ENCODE assay signal across 8 cellular contexts in genomic region chr3:129616713-129617112, GRCh38. TPM values are rescaled to one million over a fixed set of nuclear protein-coding genes. Genes with fewer than 3 reads are reported as not detected.
DNase-seq lines count a peak whose midpoint lies in the region; ATAC-seq lines count a peak whose summit lies in the region.

No MANE protein-coding gene starts in this region.

- H3K14ac ChIP-seq in mesenchymal stem cell (ENCODE audit: low read length in 2 of 2): peak overlapping the region in 1 of 2 experiments; percentile 4
- H3K14ac ChIP-seq in neuronal stem cell (ENCODE audit: low read length): no peak overlapping the region

- WGBS in mesenchymal stem cell: 48% methylated on average over 5 of the region's 5 CpGs
- WGBS in aorta, 2 donors: 22 to 27% methylated on average over 5 of the region's 5 CpGs
- WGBS in neuronal stem cell (ENCODE audit: extremely low coverage in 2 of 2, insufficient read length in 2 of 2, insufficient replicate concordance in 1 of 2), 2 donors: no CpG with 5 or more reads among the region's 5 CpGs

- peak; percentile 22 to 64 for ATAC-seq in activated T-cell treated with anti-CD3 and anti-CD28 coated beads, Interleukin-2, amount 50 U/mL, for 72 hours (replicated peaks in 1 of 2)
- peak; percentile 17 for ATAC-seq in aorta (ENCODE audit: low FRiP score)

- no peak overlapping the region for H4K8ac ChIP-seq in mesenchymal stem cell (ENCODE audit: low read length)
- no peak overlapping the region for H4K8ac ChIP-seq in neuronal stem cell (ENCODE audit: low read depth, low read length)

- H3K23ac ChIP-seq in mesenchymal stem cell (ENCODE audit: low read length in 2 of 2): no peak overlapping the region
- no peak overlapping the region for H3K23ac ChIP-seq in neuronal stem cell (ENCODE audit: low read depth, low read length, poor library complexity)

- H3K27ac Mint-ChIP-seq in activated T-cell treated with anti-CD3 and anti-CD28 coated beads, Interleukin-2, amount 50 U/mL, for 72 hours: no peak overlapping the region
- peak overlapping the region; percentile 90 for H3K27ac Mint-ChIP-seq in dendritic cell treated with granulocyte-macrophage colony-stimulating factor and Interleukin-4, amounts not matched to agents 40 ng/mL and 50 ng/mL, for 4 days

- H3K9me3 Mint-ChIP-seq in activated T-cell treated with anti-CD3 and anti-CD28 coated beads, Interleukin-2, amount 50 U/mL, for 72 hours: no peaks in the 10 kb centered on the region
- H3K9me3 Mint-ChIP-seq in dendritic cell treated with granulocyte-macrophage colony-stimulating factor and Interleukin-4, amounts not matched to agents 40 ng/mL and 50 ng/mL, for 4 days: no peaks in the 10 kb centered on the region

- H3K36me3 ChIP-seq in mesenchymal stem cell (ENCODE audit: control insufficient read depth in 1 of 2, insufficient read depth in 2 of 2, low read depth in 1 of 2, low read length in 2 of 2) (no peaks in the 10 kb centered on the region), aorta (ENCODE audit: control insufficient read depth in 1 of 2, insufficient read depth in 2 of 2, low read length in 1 of 2) (no peaks in the 10 kb centered on the region), neuronal stem cell (replicated peaks in 1 of 2; ENCODE audit: control insufficient read depth in 2 of 2, insufficient read depth in 2 of 2, low read length in 2 of 2) (no peaks in the 10 kb centered on the region)

- H3K27ac ChIP-seq in mesenchymal stem cell (ENCODE audit: low read length, poor library complexity, severe bottlenecking) (no peak overlapping the region), aorta (ENCODE audit: low read depth in 1 of 2, low read length in 2 of 2) (no peak overlapping the region), neuronal stem cell (replicated peaks; ENCODE audit: low read length) (no peak overlapping the region)

- H2BK15ac ChIP-seq in mesenchymal stem cell (ENCODE audit: low read depth, poor library complexity, severe bottlenecking) (no peak overlapping the region), neuronal stem cell (ENCODE audit: low read length) (no peak overlapping the region)

- no peak for DNase-seq in activated T-cell treated with anti-CD3 and anti-CD28 coated beads, Interleukin-2, amount 50 U/mL, for 72 hours
- no peak for DNase-seq in activated T-cell treated with anti-CD3 and anti-CD28 coated beads for 4 hours
- peak; percentile 88 for DNase-seq in mesenchymal stem cell
- DNase-seq in aorta: peak; percentile 76 to 78
- DNase-seq in activated CD4-positive, alpha-beta T cell treated with anti-CD3 and anti-CD28 coated beads for 4 hours: no peak
- DNase-seq in neuronal stem cell (ENCODE audit: low spot score): no peak
- no peak for DNase-seq in Ammon's horn (ENCODE audit: low spot score)

- no peak overlapping the region for H4K91ac ChIP-seq in mesenchymal stem cell (ENCODE audit: low read length)
- H4K91ac ChIP-seq in neuronal stem cell (ENCODE audit: low read depth, low read length, poor library complexity): no peak overlapping the region

- H3K18ac ChIP-seq in mesenchymal stem cell (ENCODE audit: low read depth in 1 of 2, low read length in 2 of 2) (peak overlapping the region in 1 of 2 experiments; percentile 30), neuronal stem cell (ENCODE audit: low read length) (no peak overlapping the region)

- H3K27me3 ChIP-seq in mesenchymal stem cell (ENCODE audit: control insufficient read depth in 1 of 2, insufficient read depth in 1 of 2, low read length in 2 of 2): no peaks in the 10 kb centered on the region
- H3K27me3 ChIP-seq in aorta (ENCODE audit: control insufficient read depth in 1 of 2, insufficient read depth in 2 of 2, low read length in 1 of 2): no peaks in the 10 kb centered on the region
- H3K27me3 ChIP-seq in neuronal stem cell (ENCODE audit: control insufficient read depth in 3 of 3, insufficient read depth in 3 of 3, low read depth in 1 of 3, low read length in 3 of 3): no peaks in the 10 kb centered on the region

- H3K79me1 ChIP-seq in mesenchymal stem cell (replicated peaks; ENCODE audit: low read length, poor library complexity, severe bottlenecking) (no peaks in the 10 kb centered on the region), neuronal stem cell (ENCODE audit: low read depth, low read length) (peaks cover 2% of the 10 kb centered on the region)

- no peak overlapping the region for H2AFZ ChIP-seq in mesenchymal stem cell (ENCODE audit: low read depth, low read length)
- H2AFZ ChIP-seq in neuronal stem cell (ENCODE audit: low read length): no peak overlapping the region

- H3K36me3 Mint-ChIP-seq in activated T-cell treated with anti-CD3 and anti-CD28 coated beads, Interleukin-2, amount 50 U/mL, for 72 hours (ENCODE audit: insufficient read depth in 2 of 2): no peaks in the 10 kb centered on the region
- H3K36me3 Mint-ChIP-seq in dendritic cell treated with granulocyte-macrophage colony-stimulating factor and Interleukin-4, amounts not matched to agents 40 ng/mL and 50 ng/mL, for 4 days (ENCODE audit: low read depth): no peaks in the 10 kb centered on the region

- H3K4me1 Mint-ChIP-seq in activated T-cell treated with anti-CD3 and anti-CD28 coated beads, Interleukin-2, amount 50 U/mL, for 72 hours (ENCODE audit: low read depth): peaks cover 9% of the 10 kb centered on the region
- peaks cover 91% of the 10 kb centered on the region for H3K4me1 Mint-ChIP-seq in dendritic cell treated with granulocyte-macrophage colony-stimulating factor and Interleukin-4, amounts not matched to agents 40 ng/mL and 50 ng/mL, for 4 days (ENCODE audit: low read depth)

- H3K9ac ChIP-seq in mesenchymal stem cell (ENCODE audit: low read length) (peak overlapping the region; percentile 12), neuronal stem cell (ENCODE audit: low read depth, low read length, poor library complexity) (no peak overlapping the region)

- H3K4ac ChIP-seq in mesenchymal stem cell (ENCODE audit: low read depth in 1 of 2, low read length in 2 of 2) (peak overlapping the region in 1 of 2 experiments; percentile 40), neuronal stem cell (ENCODE audit: low read length) (no peak overlapping the region)

- no peak overlapping the region for H2BK120ac ChIP-seq in mesenchymal stem cell (ENCODE audit: low read depth, low read length)
- H2BK120ac ChIP-seq in neuronal stem cell (ENCODE audit: low read depth, low read length): no peak overlapping the region

- H2AK5ac ChIP-seq in mesenchymal stem cell (ENCODE audit: low read length, severe bottlenecking): peak overlapping the region; percentile 47
- no peak overlapping the region for H2AK5ac ChIP-seq in neuronal stem cell (ENCODE audit: low read depth, low read length)

- H3K4me2 ChIP-seq in mesenchymal stem cell (ENCODE audit: low read length, poor library complexity, severe bottlenecking) (no peak overlapping the region), neuronal stem cell (ENCODE audit: insufficient read depth, low read length, poor library complexity, severe bottlenecking) (no peak overlapping the region)

- H3K9me3 ChIP-seq in mesenchymal stem cell (ENCODE audit: control insufficient read depth, low read length) (no peaks in the 10 kb centered on the region), aorta (ENCODE audit: control insufficient read depth, low read length) (no peaks in the 10 kb centered on the region), neuronal stem cell (replicated peaks in 1 of 2; ENCODE audit: control insufficient read depth in 2 of 2, insufficient read depth in 1 of 2, low read depth in 1 of 2, low read length in 2 of 2) (no peaks in the 10 kb centered on the region)

- no peak overlapping the region for H3K4me3 ChIP-seq in mesenchymal stem cell (ENCODE audit: insufficient read depth in 1 of 2, low read depth in 1 of 2, low read length in 2 of 2)
- no peak overlapping the region for H3K4me3 ChIP-seq in aorta (ENCODE audit: low read length in 2 of 2)
- no peak overlapping the region for H3K4me3 ChIP-seq in neuronal stem cell (ENCODE audit: low read length in 2 of 2)

- no peaks in the 10 kb centered on the region for H3K27me3 Mint-ChIP-seq in activated T-cell treated with anti-CD3 and anti-CD28 coated beads, Interleukin-2, amount 50 U/mL, for 72 hours (ENCODE audit: low read depth)
- peaks cover under 1% of the 10 kb centered on the region for H3K27me3 Mint-ChIP-seq in dendritic cell treated with granulocyte-macrophage colony-stimulating factor and Interleukin-4, amounts not matched to agents 40 ng/mL and 50 ng/mL, for 4 days

- H3K4me3 Mint-ChIP-seq in activated T-cell treated with anti-CD3 and anti-CD28 coated beads, Interleukin-2, amount 50 U/mL, for 72 hours: no peak overlapping the region
- no peak overlapping the region for H3K4me3 Mint-ChIP-seq in dendritic cell treated with granulocyte-macrophage colony-stimulating factor and Interleukin-4, amounts not matched to agents 40 ng/mL and 50 ng/mL, for 4 days

- H2BK12ac ChIP-seq in mesenchymal stem cell (ENCODE audit: low read length in 2 of 2) (peak overlapping the region; percentile 49 to 50), neuronal stem cell (ENCODE audit: low read length) (no peak overlapping the region)

- intact Hi-C loops in dendritic cell treated with granulocyte-macrophage colony-stimulating factor and Interleukin-4, amounts not matched to agents 40 ng/mL and 50 ng/mL, for 4 days (cut with micrococcal nuclease): loop anchor here (5.0 kb wide), 1 partner anchor 39 kb away; no protein-coding TSS in a partner anchor
- intact Hi-C loops in aorta (cut with DNase I): no loop called here

- H2BK5ac ChIP-seq in mesenchymal stem cell (ENCODE audit: low read depth, low read length, poor library complexity, severe bottlenecking) (no peak overlapping the region), neuronal stem cell (ENCODE audit: low read length) (no peak overlapping the region)

- peaks cover 54% of the 10 kb centered on the region for H3K4me1 ChIP-seq in mesenchymal stem cell (ENCODE audit: control insufficient read depth, insufficient read depth, low read depth, low read length)
- no peaks in the 10 kb centered on the region for H3K4me1 ChIP-seq in aorta (ENCODE audit: control insufficient read depth in 1 of 2, insufficient read depth in 2 of 2, low read length in 2 of 2)
- H3K4me1 ChIP-seq in neuronal stem cell (ENCODE audit: control insufficient read depth in 2 of 2, insufficient read depth in 1 of 2, low read depth in 1 of 2, low read length in 2 of 2): peaks cover 7 to 15% of the 10 kb centered on the region in 2 donors

RNA-seq across cellular contexts. Expression of gene PLXND1, which starts 10.2 kb away (rescaled TPM):
- total RNA-seq in activated T-cell treated with anti-CD3 and anti-CD28 coated beads, Interleukin-2, amount 50 U/mL, for 72 hours: 1 to 10 TPM; 4.1 to 4.2 TPM
- polyA plus RNA-seq in mesenchymal stem cell (2013, experiment 1 of 2): 288 TPM
- 288 TPM for polyA plus RNA-seq in mesenchymal stem cell (2013, experiment 2 of 2)
- total RNA-seq in aorta: 100 to 1,000 TPM; 176 to 358 TPM
- polyA plus RNA-seq in aorta: 100 to 1,000 TPM in 1 of 2 donors, 10 to 100 TPM in 1; 55.5 to 149 TPM
- polyA plus RNA-seq in neuronal stem cell (2013, experiment 1 of 2): 43.7 TPM
- 41.8 TPM for polyA plus RNA-seq in neuronal stem cell (2013, experiment 2 of 2)

Comparison
In these comparisons a context has a peak if more than half of its experiments do, and no peak if none do; other contexts are left out.
1. DNase-seq: peak in mesenchymal stem cell (single experiment) and aorta (2 of 2); none in activated T-cell treated with anti-CD3 and anti-CD28 coated beads, Interleukin-2, amount 50 U/mL, for 72 hours (0 of 2), activated T-cell treated with anti-CD3 and anti-CD28 coated beads for 4 hours (single experiment), activated CD4-positive, alpha-beta T cell treated with anti-CD3 and anti-CD28 coated beads for 4 hours (0 of 2), neuronal stem cell (single experiment) and Ammon's horn (single experiment).
2. RNA of gene PLXND1, which starts 10.2 kb away (total RNA-seq): 176 to 358 TPM in aorta; 4.1 to 4.2 TPM in activated T-cell treated with anti-CD3 and anti-CD28 coated beads, Interleukin-2, amount 50 U/mL, for 72 hours; every median in the first group is over 10 times any median in the second.